In the genomic region with DNA sequence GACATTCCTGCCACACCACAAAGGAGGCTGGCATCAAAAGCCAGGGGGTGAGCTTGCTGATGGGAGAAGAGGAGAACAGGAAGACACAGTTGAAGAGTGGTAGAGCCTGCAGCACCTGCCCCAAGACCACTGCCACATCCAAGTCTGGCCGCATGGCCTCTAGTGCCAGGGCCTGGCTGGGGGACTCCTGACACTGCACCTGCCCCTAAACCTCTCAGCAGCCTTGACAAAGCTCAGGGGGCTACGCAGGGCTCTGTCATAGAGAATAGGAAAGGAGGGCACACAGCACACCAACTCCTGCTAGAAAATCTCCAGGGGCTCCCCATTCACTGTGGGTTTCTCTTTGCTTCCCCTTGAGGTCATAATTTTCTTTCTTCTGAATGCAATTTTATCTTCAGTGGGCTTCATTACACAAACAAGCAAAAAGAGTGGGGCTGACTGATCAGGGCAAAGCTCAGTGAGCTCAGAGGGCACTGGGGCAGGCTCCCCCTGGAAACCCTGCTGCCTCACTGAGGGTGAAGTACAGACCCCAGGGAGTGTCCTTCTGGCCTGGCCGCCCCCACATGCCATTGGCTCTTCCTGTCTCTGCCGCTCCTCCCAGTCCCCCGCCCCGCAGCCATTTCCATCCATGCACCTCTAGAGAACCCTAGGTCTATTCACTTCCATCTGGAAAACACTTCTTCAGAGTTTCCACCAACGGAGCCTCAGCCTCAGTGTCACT, we compare ENCODE assay signal across 9 cellular contexts. TPM values are rescaled to one million over a fixed set of nuclear protein-coding genes. Genes with fewer than 3 reads are reported as not detected.
DNase-seq lines count a peak whose midpoint lies in the region; ATAC-seq and TF ChIP-seq lines count a peak whose summit lies in the region.
"Had no signal": no experiment of that assay in that cellular context is flagged by ENCODE, and none has a peak within 500 bp of the region (broad histone marks: within the 10 kb centered on the region; RNA-seq: fewer than 3 reads in every experiment).

No MANE protein-coding gene starts in this region.

- H3K4me1 ChIP-seq in PC-3 (ENCODE audit: insufficient read depth, low read length) (peaks cover 40% of the 10 kb centered on the region), tibial artery (peaks cover 0 to 45% (median 10%) of the 10 kb centered on the region in 4 donors)

- H4K20me1 ChIP-seq in PC-3 (ENCODE audit: low read length), result peaks cover 19% of the 10 kb centered on the region

- intact Hi-C loops in PC-3 (cut with micrococcal nuclease), result no loop called here
- intact Hi-C loops in tibial artery (cut with DNase I; ENCODE audit: low total_unique reads), result loop anchor here (2.0 kb wide), 1 partner anchor 20 kb away; no protein-coding TSS in a partner anchor

- CTCF ChIA-PET in PC-3 (lab: Charles Lee), result no interaction called here

- peak overlapping the region; percentile 72 to 77 for H3K4me3 Mint-ChIP-seq in effector memory CD8-positive, alpha-beta T cell
- no peak overlapping the region for H3K4me3 Mint-ChIP-seq in glutamatergic neuron (ENCODE audit: unreplicated experiment)

- no peak overlapping the region for H2AFZ ChIP-seq in PC-3 (ENCODE audit: low read length)

- peaks cover 6% of the 10 kb centered on the region for H3F3A ChIP-seq in PC-3 (ENCODE audit: low read length, unreplicated experiment)

- peaks cover 81 to 82% of the 10 kb centered on the region in 2 donors for H3K4me1 Mint-ChIP-seq in effector memory CD8-positive, alpha-beta T cell (ENCODE audit: low read depth in 2 of 2)
- H3K4me1 Mint-ChIP-seq in glutamatergic neuron (ENCODE audit: low read depth, unreplicated experiment), result peaks cover 16% of the 10 kb centered on the region

- no peaks in the 10 kb centered on the region for H3K9me3 Mint-ChIP-seq in effector memory CD8-positive, alpha-beta T cell
- peaks cover 7% of the 10 kb centered on the region for H3K9me3 Mint-ChIP-seq in glutamatergic neuron (ENCODE audit: unreplicated experiment)

- no peaks in the 10 kb centered on the region for H3K9me2 ChIP-seq in PC-3 (replicated peaks; ENCODE audit: low read length)

- H3K27ac ChIP-seq in PC-3 (ENCODE audit: low read length) (peak overlapping the region; percentile 35; the same call in 1 of the 2 replicates), tibial artery (peak overlapping the region; percentile 28 to 43)
- H3K27ac ChIP-seq: C4-2B had no signal

- peak overlapping the region; percentile 87 to 94 for H3K27ac Mint-ChIP-seq in effector memory CD8-positive, alpha-beta T cell
- H3K27ac Mint-ChIP-seq in glutamatergic neuron (ENCODE audit: unreplicated experiment), result no peak overlapping the region

- peaks cover 39% of the 10 kb centered on the region for H3K79me2 ChIP-seq in PC-3 (ENCODE audit: low read length)

- H3K27me3 ChIP-seq in PC-3 (ENCODE audit: low read length) (no peaks in the 10 kb centered on the region), tibial artery (no peaks in the 10 kb centered on the region)

- H3K9me3 ChIP-seq in PC-3 (ENCODE audit: low read length) (no peaks in the 10 kb centered on the region), tibial artery (no peaks in the 10 kb centered on the region)

- peaks cover 21% of the 10 kb centered on the region for H3K36me3 Mint-ChIP-seq in effector memory CD8-positive, alpha-beta T cell (ENCODE audit: insufficient read depth)
- no peaks in the 10 kb centered on the region for H3K36me3 Mint-ChIP-seq in glutamatergic neuron (ENCODE audit: unreplicated experiment)

- ATAC-seq in PC-3 (no peak; the same call in 1 of the 2 replicates), HG02981 (IDR thresholded peaks at IDR 0.05; ENCODE audit: unreplicated experiment) (no peak)
- ATAC-seq in effector memory CD8-positive, alpha-beta T cell (replicated peaks), result no peak

- no peaks in the 10 kb centered on the region for H3K36me3 ChIP-seq in PC-3 (ENCODE audit: low read depth, low read length)
- no peaks in the 10 kb centered on the region for H3K36me3 ChIP-seq in tibial artery

- H3K4me2 ChIP-seq in PC-3 (ENCODE audit: low read length), result peak overlapping the region; percentile 29; the same call in 1 of the 2 replicates

- POLR2A ChIA-PET in PC-3 (lab: Charles Lee; ENCODE audit: unreplicated experiment), result no interaction called here

- TF ChIP-seq CTCF in PC-3 (conservative IDR thresholded peaks at IDR 0.05; ENCODE audit: low read depth, low read length) (no peak), tibial artery (IDR thresholded peaks at IDR 0.05) (no peak), glutamatergic neuron (IDR thresholded peaks at IDR 0.05; ENCODE audit: partially characterized antibody, unreplicated experiment) (no peak)

- no peaks in the 10 kb centered on the region for H3K27me3 Mint-ChIP-seq in effector memory CD8-positive, alpha-beta T cell
- peaks cover 2% of the 10 kb centered on the region for H3K27me3 Mint-ChIP-seq in glutamatergic neuron (ENCODE audit: unreplicated experiment)

- H3K4me3 ChIP-seq in PC-3 (ENCODE audit: low read length), result no peak overlapping the region
- no peak overlapping the region for H3K4me3 ChIP-seq in tibial artery

- no peak overlapping the region for H3K9ac ChIP-seq in PC-3 (ENCODE audit: low read length)

- peak; percentile 19 for DNase-seq in activated naive CD4-positive, alpha-beta T cell treated with Interleukin-2 at 50 U/mL for 16 hours
- no peak for DNase-seq in activated naive CD4-positive, alpha-beta T cell (lab: John Stamatoyannopoulos, UW)
- DNase-seq in PC-3 (no peak), tibial artery (no peak), DMS 273 treated with DMSO at 0.1 percent for 48 hours (lab: John Stamatoyannopoulos, UW) (no peak), glutamatergic neuron (no peak)
- no peak for DNase-seq in effector memory CD8-positive, alpha-beta T cell

- no TSS peak for BruUV-seq in PC-3 (replicated peaks; lab: Mats Ljungman, UMichigan)

RNA-seq across cellular contexts. Expression of a gene that starts 37.2 kb away (rescaled TPM):
- total RNA-seq in PC-3 (2014; rRNA removed) (60.2 and 64.8 TPM in 2 replicates), glutamatergic neuron (ENCODE audit: unreplicated experiment) (30.6 TPM)
